18 cellular contexts compared by ENCODE assay signal in the genomic region with DNA sequence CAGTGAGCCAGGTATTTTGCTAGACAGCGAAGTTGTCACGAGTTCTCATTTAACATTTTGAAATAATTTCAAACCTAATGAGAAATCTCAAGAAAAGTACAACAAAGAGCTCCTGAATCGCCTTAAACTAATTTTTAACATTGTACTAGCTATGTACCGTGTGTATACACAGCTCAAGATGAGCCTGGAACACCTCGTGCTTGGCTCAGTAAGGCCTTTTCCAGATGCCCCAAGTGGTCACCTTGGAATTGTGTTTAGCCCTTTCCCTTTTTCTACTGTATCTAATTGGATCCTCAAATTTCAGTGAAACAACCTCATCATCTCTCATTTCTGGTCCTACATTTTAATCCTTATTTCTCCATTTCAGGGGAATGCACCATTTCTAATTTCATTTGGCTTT. TPM values are rescaled to one million over a fixed set of nuclear protein-coding genes. Genes with fewer than 3 reads are reported as not detected.
DNase-seq lines count a peak whose midpoint lies in the region; ATAC-seq and TF ChIP-seq lines count a peak whose summit lies in the region.
"Had no signal": no experiment of that assay in that cellular context is flagged by ENCODE, and none has a peak within 500 bp of the region (broad histone marks: within the 10 kb centered on the region; RNA-seq: fewer than 3 reads in every experiment).

No MANE protein-coding gene starts in this region.

- H3K27ac ChIP-seq in GM23338 (ENCODE audit: low read depth), result no peak overlapping the region
- no peak overlapping the region for H3K27ac ChIP-seq in neural progenitor cell

- H3K4me1 Mint-ChIP-seq in GM23338, result peaks cover 48% of the 10 kb centered on the region
- H3K4me1 Mint-ChIP-seq in WTC11, result peaks cover 50% of the 10 kb centered on the region
- peaks cover 19% of the 10 kb centered on the region for H3K4me1 Mint-ChIP-seq in neural progenitor cell
- H3K4me1 Mint-ChIP-seq in Calu3 (ENCODE audit: low read depth, unreplicated experiment), result no peaks in the 10 kb centered on the region

- no peaks in the 10 kb centered on the region for H3F3A ChIP-seq in GM23338 (replicated peaks; ENCODE audit: low read depth)
- no peaks in the 10 kb centered on the region for H3F3A ChIP-seq in neural progenitor cell (ENCODE audit: low read depth)

- ATAC-seq in GM23338 (peak; percentile 73), WTC11 (peak; percentile 71), HG03460 (IDR thresholded peaks at IDR 0.05; ENCODE audit: unreplicated experiment) (no peak), GM21619 (IDR thresholded peaks at IDR 0.05; ENCODE audit: unreplicated experiment) (no peak)
- ATAC-seq: CD8-positive, alpha-beta T cell had no signal

- CTCF ChIA-PET in WTC11 (lab: Charles Lee), result interaction anchor here (0.5 to 0.9 kb wide), 3 partner anchors 16 to 240 kb away, joined by 3 to 5 read pairs (median 4); no protein-coding TSS in a partner anchor
- CTCF ChIA-PET in Calu3 (lab: Charles Lee), result no interaction called here

- H3K36me3 Mint-ChIP-seq in GM23338 (ENCODE audit: low read depth), result no peaks in the 10 kb centered on the region
- no peaks in the 10 kb centered on the region for H3K36me3 Mint-ChIP-seq in WTC11
- H3K36me3 Mint-ChIP-seq in neural progenitor cell, result peaks cover 14% of the 10 kb centered on the region
- H3K36me3 Mint-ChIP-seq in Calu3 (ENCODE audit: insufficient read depth, unreplicated experiment), result peaks cover 11% of the 10 kb centered on the region

- H3K79me2 ChIP-seq in GM23338 (replicated peaks; ENCODE audit: insufficient read depth) (peaks cover 100% of the 10 kb centered on the region), neural progenitor cell (ENCODE audit: low read depth) (peaks cover 100% of the 10 kb centered on the region)

- DNase-seq in NCI-H82 (lab: John Stamatoyannopoulos, UW) (peak; percentile 5), NCI-H82 treated with DMSO at 0.1 percent for 48 hours (lab: John Stamatoyannopoulos, UW; ENCODE audit: unreplicated experiment) (no peak), GM23338 (ENCODE audit: low spot score) (peak; percentile 45), WTC11 (ENCODE audit: low spot score) (no peak), neural progenitor cell (ENCODE audit: low spot score) (no peak), Calu3 (no peak)
- DNase-seq: 8988T; CD8-positive, alpha-beta T cell; NCI-H1417; NCI-H1930; NCI-H2171; NCI-H446 treated with DMSO at 0.1 percent for 48 hours; SHP77 had no signal

- no peak overlapping the region for H3K9ac ChIP-seq in neural progenitor cell
- H3K9ac ChIP-seq: SK-N-SH had no signal

- H4K20me1 ChIP-seq in GM23338 (replicated peaks; ENCODE audit: insufficient read depth) (peaks cover 38% of the 10 kb centered on the region), neural progenitor cell (ENCODE audit: low read depth) (peaks cover 73% of the 10 kb centered on the region)

- intact Hi-C loops in Calu3 (cut with micrococcal nuclease; ENCODE audit: unreplicated experiment), result no loop called here

- no peak overlapping the region for H3K27ac Mint-ChIP-seq in GM23338
- no peak overlapping the region for H3K27ac Mint-ChIP-seq in WTC11
- H3K27ac Mint-ChIP-seq in neural progenitor cell, result no peak overlapping the region
- no peak overlapping the region for H3K27ac Mint-ChIP-seq in Calu3 (ENCODE audit: unreplicated experiment)
- H3K27ac Mint-ChIP-seq: IgD-negative memory B cell had no signal

- H3K27me3 Mint-ChIP-seq in GM23338 (ENCODE audit: insufficient read depth, low read depth, poor library complexity) (peaks cover 2% of the 10 kb centered on the region), WTC11 (ENCODE audit: low read depth) (no peaks in the 10 kb centered on the region), neural progenitor cell (ENCODE audit: insufficient read depth, low read depth) (peaks cover 2% of the 10 kb centered on the region), Calu3 (ENCODE audit: unreplicated experiment) (no peaks in the 10 kb centered on the region)
- H3K27me3 Mint-ChIP-seq: IgD-negative memory B cell had no signal

- no peaks in the 10 kb centered on the region for H3K9me3 ChIP-seq in neural progenitor cell (ENCODE audit: low read depth)
- H3K9me3 ChIP-seq: HAP-1, SK-N-SH had no signal

- H3K4me1 ChIP-seq in GM23338 (ENCODE audit: insufficient read depth) (peaks cover 65% of the 10 kb centered on the region), neural progenitor cell (peaks cover 35% of the 10 kb centered on the region)

- H3K36me3 ChIP-seq in GM23338 (ENCODE audit: insufficient read depth) (no peaks in the 10 kb centered on the region), neural progenitor cell (no peaks in the 10 kb centered on the region)
- H3K36me3 ChIP-seq: HAP-1 had no signal

- H2AFZ ChIP-seq in GM23338 (no peak overlapping the region), neural progenitor cell (replicated peaks) (no peak overlapping the region)

- H3K4me3 ChIP-seq in GM23338, result no peak overlapping the region
- no peak overlapping the region for H3K4me3 ChIP-seq in neural progenitor cell
- H3K4me3 ChIP-seq: HAP-1 had no signal

- no peaks in the 10 kb centered on the region for H3K9me3 Mint-ChIP-seq in GM23338
- no peaks in the 10 kb centered on the region for H3K9me3 Mint-ChIP-seq in WTC11
- peaks cover 14% of the 10 kb centered on the region for H3K9me3 Mint-ChIP-seq in neural progenitor cell
- no peaks in the 10 kb centered on the region for H3K9me3 Mint-ChIP-seq in Calu3 (ENCODE audit: low read depth, unreplicated experiment)
- H3K9me3 Mint-ChIP-seq: CD8-positive, alpha-beta T cell had no signal

- H3K9me2 ChIP-seq in GM23338 (ENCODE audit: insufficient read depth), result no peaks in the 10 kb centered on the region
- H3K9me2 ChIP-seq: SK-N-SH had no signal

- POLR2A ChIA-PET in WTC11 (lab: Charles Lee), result interaction anchor here (1.1 kb wide), 1 partner anchor 57 kb away, joined by 3 read pairs; no protein-coding TSS in a partner anchor

- TF ChIP-seq CTCF in GM23338 (conservative IDR thresholded peaks at IDR 0.05; ENCODE audit: low read depth in 2 of 2) (0 out of 4 replicates have a peak, but pooled peaks of 1 of the 2 experiments have one; percentile 5), WTC11 (IDR thresholded peaks at IDR 0.05) (no peak), neural progenitor cell (IDR thresholded peaks at IDR 0.05) (peak; percentile 7), Calu3 (IDR thresholded peaks at IDR 0.05; ENCODE audit: unreplicated experiment) (no peak)

- no peak overlapping the region for H3K4me2 ChIP-seq in GM23338
- H3K4me2 ChIP-seq in neural progenitor cell, result no peak overlapping the region
- H3K4me2 ChIP-seq: SK-N-SH had no signal

- H3K27me3 ChIP-seq in GM23338 (ENCODE audit: insufficient read depth), result no peaks in the 10 kb centered on the region
- H3K27me3 ChIP-seq in neural progenitor cell, result no peaks in the 10 kb centered on the region

- H3K4me3 Mint-ChIP-seq in GM23338 (no peak overlapping the region), WTC11 (no peak overlapping the region), neural progenitor cell (no peak overlapping the region), Calu3 (ENCODE audit: low read depth, unreplicated experiment) (no peak overlapping the region)
- H3K4me3 Mint-ChIP-seq: CD8-positive, alpha-beta T cell; IgD-negative memory B cell had no signal

- BruUV-seq in Calu3 (replicated peaks; lab: Mats Ljungman, UMichigan), result no TSS peak

TF ChIP-seq in GM23338, 12 proteins besides CTCF, POLR2A, EP300 and RAD21 (continues in another document):
- no peak for TF ChIP-seq ZNF114 (CRISPR knock-in tag; IDR thresholded peaks at IDR 0.05)
- no peak for TF ChIP-seq POLR2AphosphoS5 (IDR thresholded peaks at IDR 0.05; ENCODE audit: low read depth)
- TF ChIP-seq ZNF331 (CRISPR knock-in tag; IDR thresholded peaks at IDR 0.05; ENCODE audit: low read depth), result no peak

TF ChIP-seq in WTC11, 78 proteins besides CTCF, POLR2A, EP300 and RAD21 (continues in another document):
- TF ChIP-seq ZNF232 (CRISPR knock-in tag; IDR thresholded peaks at IDR 0.05), result no peak
- TF ChIP-seq NFE2L1 (CRISPR knock-in tag; IDR thresholded peaks at IDR 0.05), result no peak
- TF ChIP-seq, protein P1, sequence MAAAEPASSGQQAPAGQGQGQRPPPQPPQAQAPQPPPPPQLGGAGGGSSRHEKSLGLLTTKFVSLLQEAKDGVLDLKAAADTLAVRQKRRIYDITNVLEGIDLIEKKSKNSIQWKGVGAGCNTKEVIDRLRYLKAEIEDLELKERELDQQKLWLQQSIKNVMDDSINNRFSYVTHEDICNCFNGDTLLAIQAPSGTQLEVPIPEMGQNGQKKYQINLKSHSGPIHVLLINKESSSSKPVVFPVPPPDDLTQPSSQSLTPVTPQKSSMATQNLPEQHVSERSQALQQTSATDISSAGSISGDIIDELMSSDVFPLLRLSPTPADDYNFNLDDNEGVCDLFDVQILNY (CRISPR knock-in tag; IDR thresholded peaks at IDR 0.05), result no peak
- TF ChIP-seq ZNF317 (CRISPR knock-in tag; IDR thresholded peaks at IDR 0.05; ENCODE audit: borderline replicate concordance, low read depth), result no peak
- TF ChIP-seq, protein P2, sequence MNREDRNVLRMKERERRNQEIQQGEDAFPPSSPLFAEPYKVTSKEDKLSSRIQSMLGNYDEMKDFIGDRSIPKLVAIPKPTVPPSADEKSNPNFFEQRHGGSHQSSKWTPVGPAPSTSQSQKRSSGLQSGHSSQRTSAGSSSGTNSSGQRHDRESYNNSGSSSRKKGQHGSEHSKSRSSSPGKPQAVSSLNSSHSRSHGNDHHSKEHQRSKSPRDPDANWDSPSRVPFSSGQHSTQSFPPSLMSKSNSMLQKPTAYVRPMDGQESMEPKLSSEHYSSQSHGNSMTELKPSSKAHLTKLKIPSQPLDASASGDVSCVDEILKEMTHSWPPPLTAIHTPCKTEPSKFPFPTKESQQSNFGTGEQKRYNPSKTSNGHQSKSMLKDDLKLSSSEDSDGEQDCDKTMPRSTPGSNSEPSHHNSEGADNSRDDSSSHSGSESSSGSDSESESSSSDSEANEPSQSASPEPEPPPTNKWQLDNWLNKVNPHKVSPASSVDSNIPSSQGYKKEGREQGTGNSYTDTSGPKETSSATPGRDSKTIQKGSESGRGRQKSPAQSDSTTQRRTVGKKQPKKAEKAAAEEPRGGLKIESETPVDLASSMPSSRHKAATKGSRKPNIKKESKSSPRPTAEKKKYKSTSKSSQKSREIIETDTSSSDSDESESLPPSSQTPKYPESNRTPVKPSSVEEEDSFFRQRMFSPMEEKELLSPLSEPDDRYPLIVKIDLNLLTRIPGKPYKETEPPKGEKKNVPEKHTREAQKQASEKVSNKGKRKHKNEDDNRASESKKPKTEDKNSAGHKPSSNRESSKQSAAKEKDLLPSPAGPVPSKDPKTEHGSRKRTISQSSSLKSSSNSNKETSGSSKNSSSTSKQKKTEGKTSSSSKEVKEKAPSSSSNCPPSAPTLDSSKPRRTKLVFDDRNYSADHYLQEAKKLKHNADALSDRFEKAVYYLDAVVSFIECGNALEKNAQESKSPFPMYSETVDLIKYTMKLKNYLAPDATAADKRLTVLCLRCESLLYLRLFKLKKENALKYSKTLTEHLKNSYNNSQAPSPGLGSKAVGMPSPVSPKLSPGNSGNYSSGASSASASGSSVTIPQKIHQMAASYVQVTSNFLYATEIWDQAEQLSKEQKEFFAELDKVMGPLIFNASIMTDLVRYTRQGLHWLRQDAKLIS (CRISPR knock-in tag; IDR thresholded peaks at IDR 0.05; ENCODE audit: borderline replicate concordance), result no peak

RNA-seq across cellular contexts. Expression of a gene that starts 7.2 kb away (rescaled TPM):
- total RNA-seq in GM23338 (2014; rRNA removed; shearing (Covaris generic)), result 89.4 and 90.4 TPM in 2 replicates
- 25.1 and 41.6 TPM in 2 replicates for polyA plus RNA-seq in GM23338 (2016; fragmentation: Nextera tagmentation; extraction: Ambion mirVana)
- total RNA-seq in WTC11 (2021), result 79.4 to 85.8 TPM (median 79.7 TPM) in 3 replicates
- total RNA-seq in neural progenitor cell (ENCODE audit: low replicate concordance), result 51.8 and 52.1 TPM in 2 replicates
- total RNA-seq in Calu3 (2022), result 47.4 and 52.4 TPM in 2 replicates

Comparison
In these comparisons a context has a peak if more than half of its experiments do, and no peak if none do; other contexts are left out.
1. DNase-seq: peak in NCI-H82 (single experiment) and GM23338 (single experiment); none in NCI-H82 treated with DMSO at 0.1 percent for 48 hours (single experiment), WTC11 (single experiment), neural progenitor cell (single experiment) and Calu3 (single experiment).
2. ATAC-seq: peak in GM23338 (single experiment) and WTC11 (single experiment); none in HG03460 (single experiment) and GM21619 (single experiment).